Comparison of ENCODE assay signal across 28 cellular contexts in the genomic region with DNA sequence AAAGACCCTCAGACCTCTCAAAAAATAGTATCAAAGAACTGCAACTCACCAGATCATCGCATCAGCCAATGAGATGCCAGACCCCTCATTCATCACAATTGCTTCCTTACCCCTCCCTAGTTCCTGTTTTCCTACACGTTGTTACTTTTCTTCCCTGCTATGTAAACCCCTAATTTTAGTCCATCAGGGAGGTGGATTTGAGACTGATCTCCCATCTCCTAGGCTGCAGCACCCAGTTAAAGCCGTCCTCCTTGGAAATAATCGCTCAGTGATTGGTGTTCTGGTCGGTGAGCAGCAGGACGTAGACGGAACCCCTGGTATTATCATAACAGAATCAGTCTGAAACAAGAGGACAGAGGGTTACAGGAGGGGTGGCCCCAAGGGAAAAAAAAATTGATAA.
"Had no signal": no experiment of that assay in that cellular context is flagged by ENCODE, and none has a peak within 500 bp of the region (broad histone marks: within the 10 kb centered on the region; RNA-seq: fewer than 3 reads in every experiment).

No MANE protein-coding gene starts in this region.

- H3K4me1 Mint-ChIP-seq: neural crest cell had no signal

- H3K36me3 Mint-ChIP-seq: stimulated activated naive B cell treated with anti-CD40 and anti-IgM and Interleukin-4, amounts not matched to agents 10 μg/mL and 1 μg/mL and 100 μg/mL, for 72 hours had no signal

- H3K9me3 ChIP-seq: ascending aorta, left lung, sigmoid colon, transverse colon, uterus had no signal

- H3K27me3 ChIP-seq: ascending aorta, brain microvascular endothelial cell, hepatocyte, left lung, sigmoid colon, transverse colon, uterus had no signal

- H3K9me3 Mint-ChIP-seq: activated T-cell treated with anti-CD3 and anti-CD28 coated beads, Interleukin-2, amount 50 U/mL, for 4 hours; dendritic cell treated with granulocyte-macrophage colony-stimulating factor and Interleukin-4, amounts not matched to agents 40 ng/mL and 50 ng/mL, for 4 days had no signal

- H2AFZ ChIP-seq: hepatocyte had no signal

- H3K4me3 ChIP-seq: ascending aorta, hepatocyte, left lung, lung, sigmoid colon, smooth muscle cell, transverse colon, uterus had no signal

- H3K4me1 ChIP-seq: left lung, uterus had no signal

- ATAC-seq: activated naive CD4-positive, alpha-beta T cell treated with anti-CD3 and anti-CD28 coated beads, Interleukin-2, amount 50 U/mL, for 72 hours; activated T-cell treated with anti-CD3 and anti-CD28 coated beads, Interleukin-2, amount 50 U/mL, for 4 hours; esophagus mucosa; left lung; naive thymus-derived CD4-positive, alpha-beta T cell; stimulated activated naive B cell treated with anti-CD40 and anti-IgM and Interleukin-4, amounts not matched to agents 10 μg/mL and 1 μg/mL and 100 μg/mL, for 72 hours had no signal

- H3K27me3 Mint-ChIP-seq: activated B cell treated with CpG ODN at 0.5 μM for 24 hours; naive thymus-derived CD4-positive, alpha-beta T cell; stimulated activated naive B cell treated with anti-CD40 and anti-IgM and Interleukin-4, amounts not matched to agents 10 μg/mL and 1 μg/mL and 100 μg/mL, for 72 hours had no signal

- H3K27ac Mint-ChIP-seq: activated B cell treated with CpG ODN at 0.5 μM for 24 hours; dendritic cell treated with granulocyte-macrophage colony-stimulating factor and Interleukin-4, amounts not matched to agents 40 ng/mL and 50 ng/mL, for 4 days; T-helper 1 cell treated with Interleukin-12 subunit alpha and Interleukin-12 subunit beta and Interleukin-4 antibody, amounts not matched to agents 30 μg/mL and 1 μg/mL, for 36 hours had no signal

- H3K4me3 Mint-ChIP-seq: activated B cell treated with CpG ODN at 0.5 μM for 24 hours; activated T-cell treated with anti-CD3 and anti-CD28 coated beads, Interleukin-2, amount 50 U/mL, for 4 hours; dendritic cell treated with granulocyte-macrophage colony-stimulating factor and Interleukin-4, amounts not matched to agents 40 ng/mL and 50 ng/mL, for 4 days; neural crest cell; stimulated activated naive B cell treated with anti-CD40 and anti-IgM and Interleukin-4, amounts not matched to agents 10 μg/mL and 1 μg/mL and 100 μg/mL, for 72 hours; T-helper 1 cell treated with Interleukin-12 subunit alpha and Interleukin-12 subunit beta and Interleukin-4 antibody, amounts not matched to agents 30 μg/mL and 1 μg/mL, for 36 hours had no signal

- DNase-seq: activated B cell treated with CpG ODN at 0.5 μM for 24 hours; activated CD4-positive, alpha-beta T cell treated with anti-CD3 and anti-CD28 coated beads, Interleukin-2, amount 50 U/mL, for 1 hour; activated CD8-positive, alpha-beta memory T cell treated with anti-CD3 and anti-CD28 coated beads, Interleukin-2, amount 50 U/mL, for 48 hours; activated effector memory CD4-positive, alpha-beta T cell treated with Interleukin-2 at 50 U/mL for 16 hours; activated T-cell treated with anti-CD3 and anti-CD28 coated beads, Interleukin-2, amount 50 U/mL, for 4 hours; brain microvascular endothelial cell; caudate nucleus; effector CD8-positive, alpha-beta T cell; foreskin melanocyte; kidney glomerular epithelial cell; left lung; naive thymus-derived CD4-positive, alpha-beta T cell; occipital lobe; posterior cingulate gyrus; sigmoid colon; stimulated activated CD4-positive, alpha-beta T cell treated with anti-CD3 and anti-CD28 coated beads, Interleukin-15, amount 100 ng/mL, for 24 hours; stimulated activated naive B cell treated with anti-CD40 and anti-IgM and Interleukin-4, amounts not matched to agents 10 μg/mL and 1 μg/mL and 100 μg/mL, for 72 hours; transverse colon; uterus had no signal

- H3K79me2 ChIP-seq: hepatocyte had no signal

- H3K27ac ChIP-seq: ascending aorta, brain microvascular endothelial cell, hepatocyte, left lung, sigmoid colon, transverse colon, uterus had no signal

- H3K36me3 ChIP-seq: ascending aorta, brain microvascular endothelial cell, left lung, sigmoid colon, transverse colon, uterus had no signal

- H3K4me2 ChIP-seq: hepatocyte, smooth muscle cell had no signal
